Comparison of ENCODE assay signal across 8 cellular contexts in the genomic region with DNA sequence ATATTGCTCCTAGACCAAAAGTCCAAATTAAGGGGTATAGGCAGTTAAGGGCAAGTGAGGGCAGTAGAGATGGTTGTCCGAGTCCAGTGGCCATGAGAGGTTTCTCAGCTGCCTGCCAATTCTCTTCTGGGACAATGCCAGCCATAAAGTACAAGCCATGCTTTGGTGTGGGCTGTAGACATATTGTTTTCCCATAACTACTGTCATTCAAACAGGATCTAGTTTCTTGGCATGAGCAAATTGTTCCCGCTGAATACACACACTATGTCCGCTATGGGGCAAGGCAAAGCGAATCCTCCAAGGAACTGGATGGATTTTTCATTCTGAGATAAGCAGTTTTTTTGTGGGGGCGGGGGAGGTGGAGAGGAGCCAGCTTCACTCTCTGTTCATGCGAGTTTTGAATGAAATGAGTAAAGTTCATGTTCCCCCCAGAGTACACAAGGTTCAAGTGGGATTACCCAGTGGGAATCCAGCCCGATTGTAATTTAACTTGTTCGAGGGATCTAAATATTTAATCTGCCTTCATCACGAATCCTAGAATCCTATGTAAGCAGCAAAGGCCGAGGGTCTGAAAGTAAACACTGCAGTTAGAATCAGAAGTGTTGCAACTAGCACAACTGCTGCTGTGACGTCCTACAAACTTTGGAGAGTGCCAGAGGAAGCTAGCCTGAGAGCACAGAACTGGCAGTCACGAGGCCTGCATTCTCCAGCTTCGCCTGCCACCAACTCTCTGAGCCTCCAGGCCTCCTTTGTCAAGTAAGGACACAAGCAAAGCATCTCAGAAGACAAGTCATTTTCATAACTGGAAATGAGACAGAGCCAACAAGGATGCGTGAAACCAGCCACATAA.
DNase-seq lines count a peak whose midpoint lies in the region; ATAC-seq and TF ChIP-seq lines count a peak whose summit lies in the region.

No MANE protein-coding gene starts in this region.

- no peaks in the 10 kb centered on the region for H3K36me3 ChIP-seq in adipocyte (ENCODE audit: control insufficient read depth, insufficient read depth, low read length, severe bottlenecking)
- no peaks in the 10 kb centered on the region for H3K36me3 ChIP-seq in GM23338 (ENCODE audit: insufficient read depth)

- peak overlapping the region; percentile 83 for H3K9ac ChIP-seq in adipocyte (ENCODE audit: low read length)

- no peak overlapping the region for H3K4me3 Mint-ChIP-seq in GM23338

- 0 out of 2 replicates have a peak, but pooled peaks cover 8% of the 10 kb centered on the region for H3K9me2 ChIP-seq in GM23338 (ENCODE audit: insufficient read depth)

- no peaks in the 10 kb centered on the region for H3K9me3 ChIP-seq in adipocyte (ENCODE audit: control insufficient read depth, low read length)
- no peaks in the 10 kb centered on the region for H3K9me3 ChIP-seq in right cardiac atrium (ENCODE audit: control insufficient read depth, low read length)

- no peaks in the 10 kb centered on the region for H3K9me3 Mint-ChIP-seq in GM23338

- intact Hi-C loops in right cardiac atrium (cut with DNase I) = loop anchor here in 2 of 4 donors (5.0 to 10.0 kb wide), 2 partner anchors 47 to 81 kb away; no protein-coding TSS in a partner anchor

- H3K27ac ChIP-seq in right cardiac atrium (ENCODE audit: low read length) (peak overlapping the region; percentile 100), GM23338 (ENCODE audit: low read depth) (no peak overlapping the region)

- no peak overlapping the region for H3K27ac Mint-ChIP-seq in GM23338

- H2AFZ ChIP-seq in GM23338 = no peak overlapping the region

- H3F3A ChIP-seq in GM23338 (replicated peaks; ENCODE audit: low read depth) = no peaks in the 10 kb centered on the region

- no peak overlapping the region for H3K4me2 ChIP-seq in GM23338

- H3K27me3 ChIP-seq in adipocyte (replicated peaks; ENCODE audit: control insufficient read depth, insufficient read depth, low read length) = no peaks in the 10 kb centered on the region
- no peaks in the 10 kb centered on the region for H3K27me3 ChIP-seq in right cardiac atrium (ENCODE audit: control insufficient read depth, insufficient read depth)
- no peaks in the 10 kb centered on the region for H3K27me3 ChIP-seq in GM23338 (ENCODE audit: insufficient read depth)

- H3K4me1 Mint-ChIP-seq in GM23338 = peaks cover 15% of the 10 kb centered on the region

- TF ChIP-seq CTCF in retinal pigment epithelial cell (conservative IDR thresholded peaks at IDR 0.05; ENCODE audit: low read depth, low read length) (no peak), GM23338 (conservative IDR thresholded peaks at IDR 0.05; ENCODE audit: low read depth in 2 of 2) (no peak)

- H4K20me1 ChIP-seq in GM23338 (replicated peaks; ENCODE audit: insufficient read depth) = no peaks in the 10 kb centered on the region

- peak overlapping the region; percentile 72 for H3K4me3 ChIP-seq in adipocyte (ENCODE audit: low read length)
- no peak overlapping the region for H3K4me3 ChIP-seq in right cardiac atrium (ENCODE audit: low read length)
- no peak overlapping the region for H3K4me3 ChIP-seq in retinal pigment epithelial cell (ENCODE audit: low read length)
- no peak overlapping the region for H3K4me3 ChIP-seq in GM23338

- DNase-seq in HCEC 1CT (peak; percentile 85), adipocyte (ENCODE audit: low read depth) (peak; percentile 35), right cardiac atrium (peak; percentile 86 to 93 (median 91)), retinal pigment epithelial cell (ENCODE audit: low read depth) (peak; percentile 43), GM23338 (ENCODE audit: low spot score) (no peak), COLO668 (lab: John Stamatoyannopoulos, UW; ENCODE audit: unreplicated experiment) (no peak)

- H3K4me1 ChIP-seq in adipocyte (ENCODE audit: control insufficient read depth, insufficient read depth, low read length) (peaks cover 73% of the 10 kb centered on the region), right cardiac atrium (ENCODE audit: control insufficient read depth, insufficient read depth, low read length) (peaks cover 26% of the 10 kb centered on the region), GM23338 (ENCODE audit: insufficient read depth) (peaks cover 5% of the 10 kb centered on the region; the same call in 1 of the 2 replicates)

- WGBS in right cardiac atrium = 23% methylated on average over 14 of the region's 14 CpGs

- H3K79me2 ChIP-seq in GM23338 (replicated peaks; ENCODE audit: insufficient read depth) = no peaks in the 10 kb centered on the region

- ATAC-seq in right cardiac atrium (peak; percentile 92 to 93), HG02610 (IDR thresholded peaks at IDR 0.05; ENCODE audit: unreplicated experiment) (no peak), GM23338 (no peak), HG03354 (IDR thresholded peaks at IDR 0.05; ENCODE audit: poor library complexity, severe bottlenecking, unreplicated experiment) (no peak)

- peaks cover 5% of the 10 kb centered on the region for H3K27me3 Mint-ChIP-seq in GM23338 (ENCODE audit: insufficient read depth, low read depth, poor library complexity)

- H3K36me3 Mint-ChIP-seq in GM23338 (ENCODE audit: low read depth) = no peaks in the 10 kb centered on the region

TF ChIP-seq in GM23338, 12 proteins besides CTCF, POLR2A, EP300 and RAD21 (continues in another document):
- TF ChIP-seq EZH2phosphoT487 (IDR thresholded peaks at IDR 0.05; ENCODE audit: unreplicated experiment) (no peak), JUNB (IDR thresholded peaks at IDR 0.05; ENCODE audit: unreplicated experiment) (no peak)
- TF ChIP-seq, protein P1, sequence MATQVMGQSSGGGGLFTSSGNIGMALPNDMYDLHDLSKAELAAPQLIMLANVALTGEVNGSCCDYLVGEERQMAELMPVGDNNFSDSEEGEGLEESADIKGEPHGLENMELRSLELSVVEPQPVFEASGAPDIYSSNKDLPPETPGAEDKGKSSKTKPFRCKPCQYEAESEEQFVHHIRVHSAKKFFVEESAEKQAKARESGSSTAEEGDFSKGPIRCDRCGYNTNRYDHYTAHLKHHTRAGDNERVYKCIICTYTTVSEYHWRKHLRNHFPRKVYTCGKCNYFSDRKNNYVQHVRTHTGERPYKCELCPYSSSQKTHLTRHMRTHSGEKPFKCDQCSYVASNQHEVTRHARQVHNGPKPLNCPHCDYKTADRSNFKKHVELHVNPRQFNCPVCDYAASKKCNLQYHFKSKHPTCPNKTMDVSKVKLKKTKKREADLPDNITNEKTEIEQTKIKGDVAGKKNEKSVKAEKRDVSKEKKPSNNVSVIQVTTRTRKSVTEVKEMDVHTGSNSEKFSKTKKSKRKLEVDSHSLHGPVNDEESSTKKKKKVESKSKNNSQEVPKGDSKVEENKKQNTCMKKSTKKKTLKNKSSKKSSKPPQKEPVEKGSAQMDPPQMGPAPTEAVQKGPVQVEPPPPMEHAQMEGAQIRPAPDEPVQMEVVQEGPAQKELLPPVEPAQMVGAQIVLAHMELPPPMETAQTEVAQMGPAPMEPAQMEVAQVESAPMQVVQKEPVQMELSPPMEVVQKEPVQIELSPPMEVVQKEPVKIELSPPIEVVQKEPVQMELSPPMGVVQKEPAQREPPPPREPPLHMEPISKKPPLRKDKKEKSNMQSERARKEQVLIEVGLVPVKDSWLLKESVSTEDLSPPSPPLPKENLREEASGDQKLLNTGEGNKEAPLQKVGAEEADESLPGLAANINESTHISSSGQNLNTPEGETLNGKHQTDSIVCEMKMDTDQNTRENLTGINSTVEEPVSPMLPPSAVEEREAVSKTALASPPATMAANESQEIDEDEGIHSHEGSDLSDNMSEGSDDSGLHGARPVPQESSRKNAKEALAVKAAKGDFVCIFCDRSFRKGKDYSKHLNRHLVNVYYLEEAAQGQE (IDR thresholded peaks at IDR 0.05; ENCODE audit: unreplicated experiment) = no peak

Comparison
In these comparisons a context has a peak if more than half of its experiments do, and no peak if none do; other contexts are left out.
1. DNase-seq: peak in HCEC 1CT (single experiment), adipocyte (single experiment), right cardiac atrium (3 of 3) and retinal pigment epithelial cell (single experiment); none in GM23338 (single experiment) and COLO668 (single experiment).
2. ATAC-seq: peak in right cardiac atrium (2 of 2); none in HG02610 (single experiment), GM23338 (single experiment) and HG03354 (single experiment).